1 cellular context compared by ENCODE assay signal in genomic region chr1:220843481-220844011, GRCh38.
TF ChIP-seq lines count a peak whose summit lies in the region.

No MANE protein-coding gene starts in this region.

TF ChIP-seq in SK-N-SH, 30 proteins besides CTCF, POLR2A, EP300 and RAD21 (continued from another document):
- TF ChIP-seq, protein P1, sequence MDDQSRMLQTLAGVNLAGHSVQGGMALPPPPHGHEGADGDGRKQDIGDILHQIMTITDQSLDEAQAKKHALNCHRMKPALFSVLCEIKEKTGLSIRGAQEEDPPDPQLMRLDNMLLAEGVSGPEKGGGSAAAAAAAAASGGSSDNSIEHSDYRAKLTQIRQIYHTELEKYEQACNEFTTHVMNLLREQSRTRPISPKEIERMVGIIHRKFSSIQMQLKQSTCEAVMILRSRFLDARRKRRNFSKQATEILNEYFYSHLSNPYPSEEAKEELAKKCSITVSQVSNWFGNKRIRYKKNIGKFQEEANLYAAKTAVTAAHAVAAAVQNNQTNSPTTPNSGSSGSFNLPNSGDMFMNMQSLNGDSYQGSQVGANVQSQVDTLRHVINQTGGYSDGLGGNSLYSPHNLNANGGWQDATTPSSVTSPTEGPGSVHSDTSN (IDR thresholded peaks at IDR 0.05), result no peak
